14 cellular contexts compared by ENCODE assay signal in the genomic region with DNA sequence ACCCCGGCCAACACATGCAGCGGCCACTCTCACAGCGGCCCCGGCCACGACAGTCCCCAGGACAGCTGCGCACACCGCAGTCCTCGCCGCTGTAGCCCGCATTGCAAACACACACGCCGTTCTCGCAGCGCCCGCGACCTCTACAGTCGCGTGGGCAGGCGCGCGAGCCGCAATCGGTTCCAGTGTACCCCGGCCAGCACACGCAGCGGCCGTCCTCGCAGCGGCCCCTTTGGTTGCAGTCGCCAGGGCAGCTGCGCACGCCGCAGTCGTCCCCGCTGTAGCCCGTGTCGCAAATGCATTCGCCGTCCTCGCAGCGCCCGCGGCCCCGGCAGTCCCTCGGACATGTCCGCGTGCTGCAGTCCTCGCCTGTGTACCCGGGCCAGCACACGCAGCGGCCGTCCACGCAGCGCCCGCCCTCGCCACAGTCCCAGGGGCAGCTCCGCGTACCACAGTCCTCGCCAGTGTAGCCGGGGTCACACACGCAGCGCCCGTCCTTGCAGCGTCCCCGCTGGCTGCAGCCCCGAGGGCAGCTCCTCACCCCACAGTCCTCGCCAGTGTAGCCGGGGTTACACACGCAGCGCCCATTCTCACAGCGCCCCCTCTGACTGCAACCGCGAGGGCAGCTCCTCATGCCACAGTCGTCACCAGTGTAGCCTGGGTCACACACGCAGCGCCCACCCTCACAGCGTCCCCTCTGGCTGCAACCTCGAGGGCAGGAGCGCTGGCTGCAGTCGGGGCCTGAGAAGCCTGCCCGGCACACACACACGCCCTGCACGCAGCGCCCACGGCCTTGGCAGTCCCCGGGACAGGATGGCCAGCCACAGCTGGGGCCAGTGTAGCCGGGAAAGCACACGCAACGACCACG. TPM values are rescaled to one million over a fixed set of nuclear protein-coding genes. Genes with fewer than 3 reads are reported as not detected.
DNase-seq lines count a peak whose midpoint lies in the region; ATAC-seq, FAIRE-seq and TF ChIP-seq lines count a peak whose summit lies in the region.
"Had no signal": no experiment of that assay in that cellular context is flagged by ENCODE, and none has a peak within 500 bp of the region (broad histone marks: within the 10 kb centered on the region; RNA-seq: fewer than 3 reads in every experiment).

No MANE protein-coding gene starts in this region.

- no peak for TF ChIP-seq POLR2A in GM12892 (IDR thresholded peaks at IDR 0.05; ENCODE audit: low read depth, low read length)

- TF ChIP-seq CTCF in AG04450 (IDR thresholded peaks at IDR 0.05; ENCODE audit: low read depth, low read length): 0 out of 2 replicates have a peak, but pooled peaks have one; percentile 3
- TF ChIP-seq CTCF in osteoblast (IDR thresholded peaks at IDR 0.05; ENCODE audit: extremely low read depth, low read depth, low read length): no peak

- peaks cover 3% of the 10 kb centered on the region for H3K4me1 ChIP-seq in NT2/D1 (ENCODE audit: insufficient read depth, insufficient read length)
- H3K4me1 ChIP-seq in osteoblast (ENCODE audit: insufficient read depth, low read length): peaks cover 14% of the 10 kb centered on the region

- H2AFZ ChIP-seq in osteoblast (ENCODE audit: low read length): no peak overlapping the region
- H2AFZ ChIP-seq: hepatocyte had no signal

- H3K9ac ChIP-seq in NT2/D1 (ENCODE audit: insufficient read length, low read depth): peak overlapping the region; percentile 50
- H3K9ac ChIP-seq: BLaER1 treated with 17β-estradiol and CSF1 and Interleukin-3, amounts not matched to agents 10 nM and 100 nM had no signal

- H3K27ac ChIP-seq in AG04450 (ENCODE audit: low read depth, low read length) (no peak overlapping the region), osteoblast (ENCODE audit: low read depth, low read length) (no peak overlapping the region)
- H3K27ac ChIP-seq: BLaER1 treated with 17β-estradiol and CSF1 and Interleukin-3, amounts not matched to agents 10 nM and 100 nM; hepatocyte had no signal

- no peak for FAIRE-seq in GM12892 (lab: Jason Lieb, UNC)
- FAIRE-seq: urothelium cell line had no signal

- POLR2A ChIA-PET in AG04450 (lab: Yijun Ruan, JAX): no interaction called here

- H3K27me3 ChIP-seq in AG04450 (ENCODE audit: control insufficient read depth, insufficient read depth, low read length): peaks cover 56% of the 10 kb centered on the region
- H3K27me3 ChIP-seq in NT2/D1 (ENCODE audit: insufficient read depth, insufficient read length): peaks cover 44% of the 10 kb centered on the region
- peaks cover 61% of the 10 kb centered on the region for H3K27me3 ChIP-seq in osteoblast (ENCODE audit: insufficient read depth, low read length)
- H3K27me3 ChIP-seq: hepatocyte had no signal

- DNase-seq in AG04450 (ENCODE audit: low read depth, low spot score) (no peak), NT2/D1 (ENCODE audit: low read depth, low spot score) (no peak), epidermal melanocyte (ENCODE audit: insufficient read length, low spot score) (peak; percentile 3), osteoblast (ENCODE audit: insufficient read length, low spot score, missing footprints) (peak; percentile 79), GM12892 (ENCODE audit: insufficient read length) (no peak), NCI-H1092 treated with DMSO at 0.1 percent for 48 hours (lab: John Stamatoyannopoulos, UW) (no peak)
- DNase-seq: GDM1, NCI-H2029 had no signal

- no peak overlapping the region for H3K4me3 ChIP-seq in AG04450 (ENCODE audit: low read depth, low read length)
- peak overlapping the region; percentile 30 for H3K4me3 ChIP-seq in NT2/D1 (ENCODE audit: insufficient read length, low read depth)
- no peak overlapping the region for H3K4me3 ChIP-seq in osteoblast (ENCODE audit: insufficient read depth, low read length)
- H3K4me3 ChIP-seq: BLaER1 treated with 17β-estradiol and CSF1 and Interleukin-3, amounts not matched to agents 10 nM and 100 nM; hepatocyte had no signal

- no peaks in the 10 kb centered on the region for H3K36me3 ChIP-seq in NT2/D1 (ENCODE audit: insufficient read depth, insufficient read length, low read length)
- no peaks in the 10 kb centered on the region for H3K36me3 ChIP-seq in osteoblast (ENCODE audit: insufficient read depth, low read length)
- H3K36me3 ChIP-seq: BLaER1 treated with 17β-estradiol and CSF1 and Interleukin-3, amounts not matched to agents 10 nM and 100 nM had no signal

- H3K9me3 ChIP-seq in AG04450 (ENCODE audit: control insufficient read depth, insufficient read depth, low read length) (no peaks in the 10 kb centered on the region; the same call in 1 of the 2 replicates), NT2/D1 (ENCODE audit: insufficient read depth, low read length) (no peaks in the 10 kb centered on the region), osteoblast (ENCODE audit: low read depth, low read length) (no peaks in the 10 kb centered on the region)
- H3K9me3 ChIP-seq: BLaER1 treated with 17β-estradiol and CSF1 and Interleukin-3, amounts not matched to agents 10 nM and 100 nM had no signal

- CTCF ChIA-PET in AG04450 (lab: Charles Lee): no interaction called here

- H3K79me2 ChIP-seq in osteoblast (ENCODE audit: insufficient read depth, low read length): no peaks in the 10 kb centered on the region
- H3K79me2 ChIP-seq: hepatocyte had no signal

- no peak overlapping the region for H3K4me2 ChIP-seq in osteoblast (ENCODE audit: insufficient read depth, low read length)
- H3K4me2 ChIP-seq: BLaER1 treated with 17β-estradiol and CSF1 and Interleukin-3, amounts not matched to agents 10 nM and 100 nM; hepatocyte had no signal

- ATAC-seq in HG02763 (IDR thresholded peaks at IDR 0.05; ENCODE audit: unreplicated experiment) (no peak), GM21528 (IDR thresholded peaks at IDR 0.05; ENCODE audit: low FRiP score, unreplicated experiment) (no peak)

- H4K20me1 ChIP-seq in osteoblast (ENCODE audit: insufficient read depth, low read length): peaks cover 3% of the 10 kb centered on the region

RNA-seq across cellular contexts. Expression of a gene that starts 12.5 kb away (rescaled TPM):
- polyA plus RNA-seq in AG04450 (2011; rRNA removed): 0.25 and 0.35 TPM in 2 replicates
- 0.14 and 1.7 TPM in 2 replicates for polyA minus RNA-seq in AG04450 (2011; rRNA and poly(A)+ RNA removed)
- 8.3 and 11.9 TPM in 2 replicates for total RNA-seq in osteoblast
- 5.4 TPM for polyA plus RNA-seq in GM12892 (2012; ENCODE audit: missing spikeins)

RNA-seq across cellular contexts. Expression of a gene that starts 31.4 kb away (rescaled TPM):
- polyA plus RNA-seq in AG04450 (2011; rRNA removed): 39.2 and 60.0 TPM in 2 replicates
- polyA minus RNA-seq in AG04450 (2011; rRNA and poly(A)+ RNA removed): 43.7 and 58.2 TPM in 2 replicates
- 27.5 and 30.1 TPM in 2 replicates for total RNA-seq in osteoblast
- polyA plus RNA-seq in GM12892 (2012; ENCODE audit: missing spikeins): 67.0 TPM

RNA-seq across cellular contexts. Expression of a gene that starts 33.5 kb away (rescaled TPM):
- polyA plus RNA-seq in AG04450 (2011; rRNA removed): 3.1 and 3.8 TPM in 2 replicates
- 3.0 and 3.6 TPM in 2 replicates for polyA minus RNA-seq in AG04450 (2011; rRNA and poly(A)+ RNA removed)
- total RNA-seq in osteoblast: 9.8 and 11.5 TPM in 2 replicates
- 4.5 TPM for polyA plus RNA-seq in GM12892 (2012; ENCODE audit: missing spikeins)

RNA-seq across cellular contexts. Expression of a gene that starts 55.1 kb away (rescaled TPM):
- 0.27 and 0.47 TPM in 2 replicates for polyA plus RNA-seq in AG04450 (2011; rRNA removed)
- 0.13 TPM in 1 of 2 replicates, not detected in the other for polyA minus RNA-seq in AG04450 (2011; rRNA and poly(A)+ RNA removed)
- total RNA-seq in osteoblast: under 0.01 TPM in 1 of 2 replicates, not detected in the other
- polyA plus RNA-seq in GM12892 (2012; ENCODE audit: missing spikeins): not detected
- total RNA-seq: T-helper 2 cell treated with Interferon-gamma antibody and Interleukin-4, amounts not matched to agents 100 ng/mL and 5 ng/mL, for 36 hours had no signal

RNA-seq across cellular contexts. Expression of a gene that starts 57.3 kb away (rescaled TPM):
- 12.6 and 14.1 TPM in 2 replicates for polyA plus RNA-seq in AG04450 (2011; rRNA removed)
- 9.4 and 10.3 TPM in 2 replicates for polyA minus RNA-seq in AG04450 (2011; rRNA and poly(A)+ RNA removed)
- 6.5 and 8.3 TPM in 2 replicates for total RNA-seq in osteoblast
- 3.6 TPM for polyA plus RNA-seq in GM12892 (2012; ENCODE audit: missing spikeins)

Comparison
In these comparisons a context has a peak if more than half of its experiments do, and no peak if none do; other contexts are left out.
1. DNase-seq: peak in epidermal melanocyte (single experiment) and osteoblast (single experiment); none in AG04450 (single experiment), NT2/D1 (single experiment), GM12892 (single experiment) and NCI-H1092 treated with DMSO at 0.1 percent for 48 hours (single experiment).